30 cellular contexts compared by ENCODE assay signal in genomic region chrX:88416965-88417364, GRCh38.
"Had no signal": no experiment of that assay in that cellular context is flagged by ENCODE, and none has a peak within 500 bp of the region (broad histone marks: within the 10 kb centered on the region; RNA-seq: fewer than 3 reads in every experiment).

No MANE protein-coding gene starts in this region.

- H3K4me3 ChIP-seq: adrenal gland, ascending aorta, body of pancreas, breast epithelium, cardiac muscle cell had no signal

- H3K36me3 ChIP-seq: adrenal gland, ascending aorta, brain microvascular endothelial cell, breast epithelium, cardiac muscle cell had no signal

- H3K4me1 ChIP-seq: adrenal gland, ascending aorta, body of pancreas, breast epithelium had no signal

- H3K9me3 ChIP-seq: adrenal gland, ascending aorta, body of pancreas, breast epithelium had no signal

- DNase-seq: activated effector memory CD4-positive, alpha-beta T cell treated with anti-CD3 and anti-CD28 coated beads, Interleukin-2, amount 50 U/mL, for 16 hours; activated effector memory CD4-positive, alpha-beta T cell treated with Interleukin-2 at 50 U/mL for 16 hours; activated gamma-delta T cell; activated gamma-delta T cell treated with Interleukin-2 at 50 U/mL for 16 hours; activated naive CD4-positive, alpha-beta T cell; activated naive CD4-positive, alpha-beta T cell treated with anti-CD3 and anti-CD28 coated beads for 36 hours; activated naive CD4-positive, alpha-beta T cell treated with anti-CD3 and anti-CD28 coated beads, Interleukin-2, amount 10 ng/mL, durations not matched to agents 7 days and 5 days; activated naive CD4-positive, alpha-beta T cell treated with anti-CD3 and anti-CD28 coated beads, Interleukin-2, amount 50 U/mL, for 16 hours; activated naive CD4-positive, alpha-beta T cell treated with Interleukin-2 at 50 U/mL for 16 hours; activated naive CD8-positive, alpha-beta T cell treated with anti-CD3 and anti-CD28 coated beads for 36 hours; activated naive CD8-positive, alpha-beta T cell treated with anti-CD3 and anti-CD28 coated beads, Interleukin-2, amount 10 ng/mL, durations not matched to agents 7 days and 5 days; activated naive CD8-positive, alpha-beta T cell treated with anti-CD3 and anti-CD28 coated beads, Interleukin-2, amount 50 U/mL, for 24 hours; activated T-cell treated with anti-CD3 and anti-CD28 coated beads, Interleukin-2, amount 50 U/mL, for 4 hours; activated T-cell treated with anti-CD3 and anti-CD28 coated beads, Interleukin-2, amount 50 U/mL, for 48 hours; activated T-cell treated with anti-CD3 and anti-CD28 coated beads, Interleukin-2, amount 50 U/mL, for 72 hours; adrenal gland; amniotic stem cell; amygdala; anterior cingulate cortex; body of pancreas; brain microvascular endothelial cell; caudate nucleus; central memory CD4-positive, alpha-beta T cell; cerebellar nuclear complex had no signal

- H3K27ac ChIP-seq: adrenal gland, ascending aorta, body of pancreas, brain microvascular endothelial cell, breast epithelium, cardiac muscle cell had no signal

- ATAC-seq: activated naive CD4-positive, alpha-beta T cell treated with anti-CD3 and anti-CD28 coated beads, Interleukin-2, amount 50 U/mL, for 72 hours; activated naive CD8-positive, alpha-beta T cell treated with anti-CD3 and anti-CD28 coated beads, Interleukin-2, amount 50 U/mL, for 24 hours; activated T-cell treated with anti-CD3 and anti-CD28 coated beads, Interleukin-2, amount 50 U/mL, for 4 hours; activated T-cell treated with anti-CD3 and anti-CD28 coated beads, Interleukin-2, amount 50 U/mL, for 72 hours; activated T-helper 17 cell treated with anti-CD3 and anti-CD28 coated beads, Interleukin-2, amount 50 U/mL, for 72 hours; body of pancreas had no signal

- H3K27me3 ChIP-seq: ascending aorta, body of pancreas, brain microvascular endothelial cell, cardiac muscle cell had no signal

- FAIRE-seq: bronchial epithelial cell had no signal
